13 cellular contexts compared by ENCODE assay signal in genomic region chr3:111582114-111582461, GRCh38. TPM values are rescaled to one million over a fixed set of nuclear protein-coding genes. Genes with fewer than 3 reads are reported as not detected.
A peak's percentile ranks its signal among the peaks of the same experiment; 100 is the strongest.
DNase-seq lines count a peak whose midpoint lies in the region; ATAC-seq, FAIRE-seq and TF ChIP-seq lines count a peak whose summit lies in the region.
"Had no signal": no experiment of that assay in that cellular context is flagged by ENCODE, and none has a peak within 500 bp of the region (broad histone marks: within the 10 kb centered on the region; RNA-seq: fewer than 3 reads in every experiment).

No MANE protein-coding gene starts in this region.

- no peak overlapping the region for H2AFZ ChIP-seq in GM23248
- no peak overlapping the region for H2AFZ ChIP-seq in keratinocyte (ENCODE audit: control insufficient read depth, low read length)

- H3K9me1 ChIP-seq in keratinocyte (ENCODE audit: control insufficient read depth, extremely low read depth, insufficient read depth, low read length): no peaks in the 10 kb centered on the region

- in situ Hi-C loops in GM23248 (cut with MboI): no loop called here

- FAIRE-seq in keratinocyte (lab: Jason Lieb, UNC): peak; percentile 94

- H3F3A ChIP-seq in GM23248 (ENCODE audit: insufficient read depth): peaks cover 14% of the 10 kb centered on the region

- CTCF ChIA-PET in AG04450 (lab: Charles Lee): interaction anchor here (1.0 to 1.7 kb wide), 3 partner anchors 9 to 134 kb away, joined by 3 to 6 read pairs (median 6); no protein-coding TSS in a partner anchor

- WGBS in GM23248 (ENCODE audit: low coverage in 1 of 2, low lambda C conversion rate in 2 of 2, missing lambda C conversion rate in 2 of 2), 2 experiments: 0 to 3% methylated on average over 1 of the region's 1 CpG

- no peaks in the 10 kb centered on the region for H3K27me3 ChIP-seq in AG04450 (ENCODE audit: control insufficient read depth, insufficient read depth, low read length)
- no peaks in the 10 kb centered on the region for H3K27me3 ChIP-seq in GM23248 (replicated peaks; ENCODE audit: insufficient read depth)
- no peaks in the 10 kb centered on the region for H3K27me3 ChIP-seq in keratinocyte (ENCODE audit: control insufficient read depth, extremely low read depth, insufficient read depth, low read length)

- no peak overlapping the region for H3K27ac ChIP-seq in AG04450 (ENCODE audit: low read depth, low read length)
- peak overlapping the region; percentile 41 for H3K27ac ChIP-seq in GM23248
- H3K27ac ChIP-seq in keratinocyte (ENCODE audit: control insufficient read depth, insufficient read depth, low read length): peak overlapping the region; percentile 54

- DNase-seq in AG04450 (ENCODE audit: low read depth, low spot score) (peak; percentile 44), GM23248 (peak; percentile 87), keratinocyte (ENCODE audit: low read depth, low spot score) (no peak), mucosa of gallbladder (ENCODE audit: low spot score) (no peak), midbrain (lab: John Stamatoyannopoulos, UW) (no peak), NCI-H2081 treated with DMSO at 0.1 percent for 48 hours (lab: John Stamatoyannopoulos, UW) (no peak)
- DNase-seq in activated naive CD4-positive, alpha-beta T cell treated with anti-CD3 and anti-CD28 coated beads, Interleukin-2, amount 50 U/mL, for 72 hours (ENCODE audit: low spot score in 2 of 2): no peak
- DNase-seq: foreskin melanocyte, GDM1, naive B cell, NCI-H1694, SHP77 had no signal

- H3K4me3 ChIP-seq in AG04450 (ENCODE audit: low read depth, low read length) (no peak overlapping the region), GM23248 (no peak overlapping the region), keratinocyte (ENCODE audit: control insufficient read depth in 2 of 3, extremely low read depth in 1 of 3, insufficient read depth in 2 of 3, low read depth in 1 of 3, low read length in 3 of 3) (peak overlapping the region in 1 of 3 experiments; percentile 9)

- H3K4me1 ChIP-seq in GM23248 (ENCODE audit: insufficient read depth) (peaks cover 25% of the 10 kb centered on the region), keratinocyte (ENCODE audit: control insufficient read depth, extremely low read depth, insufficient read depth, low read length) (peaks cover 49% of the 10 kb centered on the region)

- H3K9me3 Mint-ChIP-seq in activated naive CD4-positive, alpha-beta T cell treated with anti-CD3 and anti-CD28 coated beads, Interleukin-2, amount 50 U/mL, for 72 hours: peaks cover 8 to 13% of the 10 kb centered on the region in 2 donors

- H3K9ac ChIP-seq in GM23248 (no peak overlapping the region), keratinocyte (ENCODE audit: control insufficient read depth, extremely low read depth, insufficient read depth, low read length) (no peak overlapping the region)

- TF ChIP-seq CTCF in AG04450 (IDR thresholded peaks at IDR 0.05; ENCODE audit: low read depth, low read length): no peak
- TF ChIP-seq CTCF in keratinocyte (optimal IDR thresholded peaks at IDR 0.05 in 1 of 3, IDR thresholded peaks at IDR 0.05 in 1 of 3, conservative IDR thresholded peaks at IDR 0.05 in 1 of 3; ENCODE audit: extremely low read depth in 1 of 3, insufficient read depth in 2 of 3, low read length in 3 of 3): no peak

- peaks cover 52 to 97% of the 10 kb centered on the region in 2 donors for H3K36me3 Mint-ChIP-seq in activated naive CD4-positive, alpha-beta T cell treated with anti-CD3 and anti-CD28 coated beads, Interleukin-2, amount 50 U/mL, for 72 hours
- H3K36me3 Mint-ChIP-seq: naive B cell had no signal

- H3K4me2 ChIP-seq in GM23248 (ENCODE audit: unreplicated experiment): peak overlapping the region; percentile 19
- H3K4me2 ChIP-seq in keratinocyte (ENCODE audit: control insufficient read depth, extremely low read depth, insufficient read depth, low read depth, low read length): peak overlapping the region; percentile 58

- POLR2A ChIA-PET in AG04450 (lab: Yijun Ruan, JAX): no interaction called here

- H3K9me3 ChIP-seq in AG04450 (ENCODE audit: control insufficient read depth, insufficient read depth, low read length): no peaks in the 10 kb centered on the region
- no peaks in the 10 kb centered on the region for H3K9me3 ChIP-seq in GM23248 (ENCODE audit: low read depth)
- no peaks in the 10 kb centered on the region for H3K9me3 ChIP-seq in keratinocyte (ENCODE audit: control insufficient read depth, low read depth, low read length)

- dilution Hi-C loops in keratinocyte (cut with MboI; ENCODE audit: extremely low pct_ligation_motif_present, low sequenced_read_pairs): loop anchor here (25.0 kb wide), 1 partner anchor 105 kb away; no protein-coding TSS in a partner anchor

- ATAC-seq in activated naive CD4-positive, alpha-beta T cell treated with anti-CD3 and anti-CD28 coated beads, Interleukin-2, amount 50 U/mL, for 72 hours: peak; percentile 59 to 81
- no peak for ATAC-seq in HG03520 (IDR thresholded peaks at IDR 0.05; ENCODE audit: unreplicated experiment)

- H3K27ac Mint-ChIP-seq in activated naive CD4-positive, alpha-beta T cell treated with anti-CD3 and anti-CD28 coated beads, Interleukin-2, amount 50 U/mL, for 72 hours: peak overlapping the region; percentile 73 to 82

- H3K9me2 ChIP-seq in GM23248 (ENCODE audit: insufficient read depth): no peaks in the 10 kb centered on the region

- H4K20me1 ChIP-seq in GM23248 (ENCODE audit: insufficient read depth): no peaks in the 10 kb centered on the region
- no peaks in the 10 kb centered on the region for H4K20me1 ChIP-seq in keratinocyte (ENCODE audit: control insufficient read depth, extremely low read depth, insufficient read depth, low read length)

- H3K79me2 ChIP-seq in GM23248 (ENCODE audit: insufficient read depth): no peaks in the 10 kb centered on the region
- no peaks in the 10 kb centered on the region for H3K79me2 ChIP-seq in keratinocyte (ENCODE audit: control insufficient read depth, insufficient read depth, low read length)

- H3K36me3 ChIP-seq in GM23248 (ENCODE audit: low read depth) (no peaks in the 10 kb centered on the region), keratinocyte (ENCODE audit: control insufficient read depth in 2 of 2, extremely low read depth in 1 of 2, insufficient read depth in 2 of 2, low read length in 2 of 2) (no peaks in the 10 kb centered on the region)

RNA-seq across cellular contexts. Expression of gene ZBED2, which starts 13.1 kb away (rescaled TPM):
- polyA plus RNA-seq in AG04450 (2011; rRNA removed) (0.11 and 0.14 TPM in 2 replicates), GM23248 (2016; fragmentation: Nextera tagmentation; extraction: Ambion mirVana) (not detected in 2 replicates), keratinocyte (81.8 to 124 TPM (median 120 TPM) in 3 replicates)
- 0.13 and 0.14 TPM in 2 replicates for polyA minus RNA-seq in AG04450 (2011; rRNA and poly(A)+ RNA removed)
- total RNA-seq in GM23248 (2014; rRNA removed; shearing (Covaris generic)): not detected in 2 replicates
- total RNA-seq in activated naive CD4-positive, alpha-beta T cell treated with anti-CD3 and anti-CD28 coated beads, Interleukin-2, amount 50 U/mL, for 72 hours: 100 to 1,000 TPM; 306 to 517 TPM
- polyA plus RNA-seq in keratinocyte (2011; ENCODE audit: low read depth): 15.2 TPM
- 92.8 and 126 TPM in 2 replicates for polyA plus RNA-seq in keratinocyte (2011; cell fraction: cytosol; rRNA removed)
- polyA plus RNA-seq in keratinocyte (2011; cell fraction: nucleus; rRNA removed): 110 and 127 TPM in 2 replicates
- polyA plus RNA-seq in keratinocyte (2012; ENCODE audit: low replicate concordance): 34.1 and 119 TPM in 2 replicates
- polyA minus RNA-seq in keratinocyte: 42.4 to 73.9 TPM (median 48.8 TPM) in 3 replicates
- 60.4 TPM for polyA minus RNA-seq in keratinocyte (2011; cell fraction: cytosol; rRNA and poly(A)+ RNA removed)
- 33.4 and 52.2 TPM in 2 replicates for polyA minus RNA-seq in keratinocyte (2011; cell fraction: nucleus; rRNA and poly(A)+ RNA removed)
- total RNA-seq in mucosa of gallbladder: 5.6 TPM

RNA-seq across cellular contexts. Expression of gene CD96, which starts 40.1 kb away (rescaled TPM):
- polyA plus RNA-seq in AG04450 (2011; rRNA removed) (0.12 and 0.41 TPM in 2 replicates), GM23248 (2016; fragmentation: Nextera tagmentation; extraction: Ambion mirVana) (not detected in 2 replicates), keratinocyte (0.08 to 0.14 TPM (median 0.13 TPM) in 3 replicates)
- polyA minus RNA-seq in AG04450 (2011; rRNA and poly(A)+ RNA removed): not detected in 2 replicates
- total RNA-seq in GM23248 (2014; rRNA removed; shearing (Covaris generic)): not detected in 2 replicates
- total RNA-seq in activated naive CD4-positive, alpha-beta T cell treated with anti-CD3 and anti-CD28 coated beads, Interleukin-2, amount 50 U/mL, for 72 hours: 10 to 100 TPM; 31.7 to 97.9 TPM
- not detected for polyA plus RNA-seq in keratinocyte (2011; ENCODE audit: low read depth)
- 0.06 and 0.21 TPM in 2 replicates for polyA plus RNA-seq in keratinocyte (2011; cell fraction: cytosol; rRNA removed)
- 0.03 and 0.14 TPM in 2 replicates for polyA plus RNA-seq in keratinocyte (2011; cell fraction: nucleus; rRNA removed)
- 0.07 and 0.18 TPM in 2 replicates for polyA plus RNA-seq in keratinocyte (2012; ENCODE audit: low replicate concordance)
- 0.10 TPM in 1 of 3 replicates, not detected in the others for polyA minus RNA-seq in keratinocyte
- polyA minus RNA-seq in keratinocyte (2011; cell fraction: cytosol; rRNA and poly(A)+ RNA removed): not detected
- polyA minus RNA-seq in keratinocyte (2011; cell fraction: nucleus; rRNA and poly(A)+ RNA removed): not detected in 2 replicates
- total RNA-seq in mucosa of gallbladder: 7.5 TPM

Comparison
In these comparisons a context has a peak if more than half of its experiments do, and no peak if none do; other contexts are left out.
1. DNase-seq: peak in AG04450 (single experiment) and GM23248 (single experiment); none in activated naive CD4-positive, alpha-beta T cell treated with anti-CD3 and anti-CD28 coated beads, Interleukin-2, amount 50 U/mL, for 72 hours (0 of 2), keratinocyte (single experiment), mucosa of gallbladder (single experiment), midbrain (single experiment) and NCI-H2081 treated with DMSO at 0.1 percent for 48 hours (single experiment).
2. RNA of gene ZBED2, which starts 13.1 kb away (total RNA-seq): 306 to 517 TPM in activated naive CD4-positive, alpha-beta T cell treated with anti-CD3 and anti-CD28 coated beads, Interleukin-2, amount 50 U/mL, for 72 hours; 5.6 TPM in mucosa of gallbladder (single experiment) and not detected in GM23248; every median in the first group is over 10 times any median in the second.